Comparison of ENCODE assay signal across 9 cellular contexts in genomic region chr10:99395750-99396445, GRCh38. TPM values are rescaled to one million over a fixed set of nuclear protein-coding genes. Genes with fewer than 3 reads are reported as not detected.
A peak's percentile ranks its signal among the peaks of the same experiment; 100 is the strongest.
DNase-seq lines count a peak whose midpoint lies in the region; ATAC-seq and TF ChIP-seq lines count a peak whose summit lies in the region.
"Had no signal": no experiment of that assay in that cellular context is flagged by ENCODE, and none has a peak within 500 bp of the region (broad histone marks: within the 10 kb centered on the region; RNA-seq: fewer than 3 reads in every experiment).

No MANE protein-coding gene starts in this region.

- H3K9ac ChIP-seq in DND-41 (ENCODE audit: low read depth, low read length): no peak overlapping the region
- H3K9ac ChIP-seq in trophoblast cell (ENCODE audit: low read length): no peak overlapping the region

- H3K27ac ChIP-seq in DND-41 (ENCODE audit: low read length): no peak overlapping the region
- peak overlapping the region in 53 of 59 donors; percentile 6 to 81 (median 60) for H3K27ac ChIP-seq in dorsolateral prefrontal cortex
- peak overlapping the region; percentile 31 for H3K27ac ChIP-seq in trophoblast cell (ENCODE audit: low read depth, low read length)

- no peak overlapping the region for H3K14ac ChIP-seq in trophoblast cell (ENCODE audit: low read length)

- no peak overlapping the region for H4K8ac ChIP-seq in trophoblast cell (ENCODE audit: low read depth, low read length)

- H2BK12ac ChIP-seq in trophoblast cell (ENCODE audit: low read length): no peak overlapping the region

- no peak overlapping the region for H3K4ac ChIP-seq in trophoblast cell (ENCODE audit: low read depth, low read length)

- H3K4me2 ChIP-seq in DND-41 (ENCODE audit: insufficient read depth, low read length) (no peak overlapping the region), trophoblast cell (ENCODE audit: low read length) (peak overlapping the region; percentile 6)

- H2AK5ac ChIP-seq in trophoblast cell (ENCODE audit: low read length): no peak overlapping the region

- DNase-seq in DND-41 (peak; percentile 12), NCI-H2196 treated with DMSO at 0.1 percent for 48 hours (lab: John Stamatoyannopoulos, UW; ENCODE audit: unreplicated experiment) (peak; percentile 61), dorsolateral prefrontal cortex (peak in 1 of 10 donors; percentile 33), trophoblast cell (no peak), NCI-H1436 treated with DMSO at 0.1 percent for 48 hours (lab: John Stamatoyannopoulos, UW) (no peak)

- H3K9me3 ChIP-seq in DND-41 (ENCODE audit: insufficient read depth, low read length, severe bottlenecking) (no peaks in the 10 kb centered on the region), trophoblast cell (ENCODE audit: insufficient read depth, low read depth, low read length) (no peaks in the 10 kb centered on the region)

- ATAC-seq in DND-41 (ENCODE audit: insufficient read depth, low read depth) (peak; percentile 58; the same call in 2 of the 3 replicates), GM21381 (IDR thresholded peaks at IDR 0.05; ENCODE audit: unreplicated experiment) (no peak), GM18498 (IDR thresholded peaks at IDR 0.05; ENCODE audit: unreplicated experiment) (no peak), GM21515 (IDR thresholded peaks at IDR 0.05; ENCODE audit: unreplicated experiment) (no peak)
- ATAC-seq: activated CD4-positive, CD25-positive, alpha-beta regulatory T cell treated with anti-CD3 and anti-CD28 coated beads, Interleukin-2, amount 50 U/mL, for 24 hours had no signal

- peaks cover 35% of the 10 kb centered on the region for H3K36me3 ChIP-seq in DND-41 (ENCODE audit: insufficient read depth, low read length)
- peaks cover 4 to 11% of the 10 kb centered on the region in 2 experiments for H3K36me3 ChIP-seq in trophoblast cell (ENCODE audit: control insufficient read depth in 1 of 2, insufficient read depth in 2 of 2, low read length in 2 of 2)

- H2BK5ac ChIP-seq in trophoblast cell (ENCODE audit: low read depth, low read length, poor library complexity): peak overlapping the region; percentile 26

- intact Hi-C loops in dorsolateral prefrontal cortex (cut with DNase I): loop anchor here in 1 of 2 donors (1.0 kb wide), 1 partner anchor 218 kb away; no protein-coding TSS in a partner anchor

- H3K23ac ChIP-seq in trophoblast cell (ENCODE audit: low read length): no peak overlapping the region

- H2AFZ ChIP-seq in DND-41 (ENCODE audit: low read depth, low read length) (no peak overlapping the region), trophoblast cell (ENCODE audit: insufficient read depth, low read length, poor library complexity) (no peak overlapping the region)

- no peak overlapping the region for H3K18ac ChIP-seq in trophoblast cell (ENCODE audit: low read length)

- peaks cover 10% of the 10 kb centered on the region for H3K79me1 ChIP-seq in trophoblast cell (ENCODE audit: low read length)

- no peaks in the 10 kb centered on the region for H3K79me2 ChIP-seq in DND-41 (ENCODE audit: insufficient read depth, low read length)
- H3K79me2 ChIP-seq in trophoblast cell (ENCODE audit: control insufficient read depth, insufficient read depth, low read length, poor library complexity): no peaks in the 10 kb centered on the region

- H4K12ac ChIP-seq in trophoblast cell (ENCODE audit: low read depth, low read length): no peak overlapping the region

- H3K4me3 ChIP-seq in DND-41 (ENCODE audit: low read depth in 1 of 2, low read length in 2 of 2) (no peak overlapping the region), dorsolateral prefrontal cortex (no peak overlapping the region), trophoblast cell (ENCODE audit: low read depth, low read length) (no peak overlapping the region)

- no peaks in the 10 kb centered on the region for H3K27me3 ChIP-seq in DND-41 (ENCODE audit: insufficient read depth, low read length, poor library complexity)
- no peaks in the 10 kb centered on the region for H3K27me3 ChIP-seq in dorsolateral prefrontal cortex
- no peaks in the 10 kb centered on the region for H3K27me3 ChIP-seq in trophoblast cell (ENCODE audit: insufficient read depth, low read length)

- H3K4me1 ChIP-seq in DND-41 (ENCODE audit: insufficient read depth, low read length): peaks cover 4% of the 10 kb centered on the region
- H3K4me1 ChIP-seq in trophoblast cell (ENCODE audit: control insufficient read depth in 1 of 2, insufficient read depth in 2 of 2, low read length in 2 of 2): peaks cover 13 to 25% of the 10 kb centered on the region in 2 experiments

- H4K91ac ChIP-seq in trophoblast cell (ENCODE audit: low read depth, low read length): no peak overlapping the region

- TF ChIP-seq CTCF in DND-41 (IDR thresholded peaks at IDR 0.05; ENCODE audit: borderline replicate concordance, extremely low read depth, low read length, poor library complexity, severe bottlenecking) (no peak), dorsolateral prefrontal cortex (IDR thresholded peaks at IDR 0.05 in 54 of 56, conservative IDR thresholded peaks at IDR 0.05 in 2 of 56; ENCODE audit: low read depth in 1 of 56, partially characterized antibody in 56 of 56) (no peak)

- no CpG with 5 or more reads among the region's 2 CpGs for WGBS in trophoblast cell (ENCODE audit: extremely low coverage, insufficient coverage, insufficient read length)

- H2BK120ac ChIP-seq in trophoblast cell (ENCODE audit: insufficient read depth, low read length, poor library complexity): no peak overlapping the region

- H4K20me1 ChIP-seq in DND-41 (ENCODE audit: insufficient read depth, low read length): no peaks in the 10 kb centered on the region

RNA-seq across cellular contexts. Expression of gene GOT1, which starts 34.5 kb away (rescaled TPM):
- total RNA-seq in dorsolateral prefrontal cortex: 100 to 1,000 TPM in 115 of 120 experiments, 10 to 100 TPM in 5; 81.6 to 316 (median 220) TPM
- polyA plus RNA-seq in trophoblast cell (2013): 52.9 and 53.8 TPM in 2 replicates

Comparison
In these comparisons a context has a peak if more than half of its experiments do, and no peak if none do; other contexts are left out.
1. DNase-seq: peak in DND-41 (single experiment) and NCI-H2196 treated with DMSO at 0.1 percent for 48 hours (single experiment); none in trophoblast cell (0 of 2) and NCI-H1436 treated with DMSO at 0.1 percent for 48 hours (single experiment).